19 cellular contexts compared by ENCODE assay signal in genomic region chr18:65365245-65365955, GRCh38.
DNase-seq lines count a peak whose midpoint lies in the region; FAIRE-seq and TF ChIP-seq lines count a peak whose summit lies in the region.
"Had no signal": no experiment of that assay in that cellular context is flagged by ENCODE, and none has a peak within 500 bp of the region (broad histone marks: within the 10 kb centered on the region; RNA-seq: fewer than 3 reads in every experiment).

No MANE protein-coding gene starts in this region.

- no peak overlapping the region for H4K8ac ChIP-seq in H1 (ENCODE audit: extremely low read depth, insufficient read depth, low read length)

- no peaks in the 10 kb centered on the region for H3K23me2 ChIP-seq in H1 (ENCODE audit: low read depth, low read length)

- H3K9ac ChIP-seq in HUES6 (ENCODE audit: low read length): no peak overlapping the region
- no peak overlapping the region for H3K9ac ChIP-seq in H1 (replicated peaks in 1 of 4; ENCODE audit: extremely low read depth in 1 of 4, low read depth in 3 of 4, low read length in 3 of 4)

- H3K79me1 ChIP-seq in H1 (ENCODE audit: low read depth, low read length): no peaks in the 10 kb centered on the region

- H3K18ac ChIP-seq in H1 (ENCODE audit: extremely low read depth, low read length): 0 out of 2 replicates have a peak overlapping the region, but pooled peaks have one; percentile 36

- CTCF ChIA-PET in A673 (lab: Charles Lee): no interaction called here
- CTCF ChIA-PET in H1 (lab: Charles Lee; ENCODE audit: partially characterized antibody): no interaction called here

- no peaks in the 10 kb centered on the region for H4K20me1 ChIP-seq in H1 (replicated peaks in 1 of 2; ENCODE audit: control insufficient read depth in 1 of 2, insufficient read depth in 2 of 2, low read length in 2 of 2)

- H3K9me3 ChIP-seq in A673 (ENCODE audit: low read depth, low read length, poor library complexity, severe bottlenecking): no peaks in the 10 kb centered on the region
- no peaks in the 10 kb centered on the region for H3K9me3 ChIP-seq in HUES6 (ENCODE audit: control insufficient read depth, insufficient read depth, low read depth, low read length)
- no peaks in the 10 kb centered on the region for H3K9me3 ChIP-seq in H1 (ENCODE audit: insufficient read depth in 2 of 2, low read depth in 1 of 2, low read length in 1 of 2)
- H3K9me3 ChIP-seq in small intestine (ENCODE audit: control insufficient read depth, low read depth): no peaks in the 10 kb centered on the region
- H3K9me3 ChIP-seq: BE2C had no signal

- no peak overlapping the region for H2BK15ac ChIP-seq in H1 (ENCODE audit: low read length)

- intact Hi-C loops in A673 (cut with micrococcal nuclease; ENCODE audit: unreplicated experiment): no loop called here

- no peak overlapping the region for H4K5ac ChIP-seq in H1 (ENCODE audit: insufficient read length, low read depth, low read length)

- no peak for TF ChIP-seq POLR2A in H1 (IDR thresholded peaks at IDR 0.05; ENCODE audit: control extremely low read depth in 1 of 2, low read depth in 2 of 2, low read length in 2 of 2)

- H3K79me2 ChIP-seq in H1 (ENCODE audit: control insufficient read depth in 1 of 2, insufficient read depth in 2 of 2, low read length in 2 of 2): no peaks in the 10 kb centered on the region

- H3K4me1 ChIP-seq in A673 (ENCODE audit: insufficient read depth, low read length, poor library complexity, severe bottlenecking) (no peaks in the 10 kb centered on the region), HUES6 (ENCODE audit: control insufficient read depth, insufficient read depth, low read length) (peaks cover 29% of the 10 kb centered on the region), H1 (replicated peaks in 1 of 4; ENCODE audit: control insufficient read depth in 3 of 4, insufficient read depth in 4 of 4, low read length in 3 of 4) (peaks cover 3 to 13% (median 9%) of the 10 kb centered on the region in 4 experiments; a peak in 6 of 7 replicates), small intestine (ENCODE audit: control insufficient read depth in 2 of 2, insufficient read depth in 1 of 2, low read depth in 1 of 2, low read length in 1 of 2) (no peaks in the 10 kb centered on the region)
- H3K4me1 ChIP-seq: BE2C had no signal

- FAIRE-seq in H1 (lab: Jason Lieb, UNC) (peak; percentile 72), small intestine (lab: Jason Lieb, UNC) (no peak)
- FAIRE-seq: RCC 7860 had no signal

- 0 out of 3 replicates have a peak, but pooled peaks of 1 of the 2 experiments have one; percentile 49 for TF ChIP-seq EP300 in H1 (IDR thresholded peaks at IDR 0.05; ENCODE audit: borderline replicate concordance in 1 of 2, low read depth in 2 of 2, low read length in 2 of 2)

- H3K4me3 ChIP-seq in A673 (ENCODE audit: low read depth, low read length, poor library complexity, severe bottlenecking) (no peak overlapping the region), HUES6 (ENCODE audit: low read depth, low read length) (no peak overlapping the region), H1 (ENCODE audit: extremely low read depth in 1 of 4, insufficient read depth in 2 of 4, low read depth in 3 of 4, low read length in 4 of 4) (peak overlapping the region in 1 of 4 experiments; percentile 13; a peak in 1 of 8 replicates), small intestine (ENCODE audit: low read depth in 1 of 2, low read length in 2 of 2) (no peak overlapping the region)

- no peak overlapping the region; the same call in 1 of the 2 replicates for H2BK12ac ChIP-seq in H1 (ENCODE audit: low read depth, low read length)

- no peak overlapping the region for H2AFZ ChIP-seq in H1 (ENCODE audit: low read length)

- TF ChIP-seq CTCF in A673 (conservative IDR thresholded peaks at IDR 0.05; ENCODE audit: low read depth, low read length) (no peak), H1 (IDR thresholded peaks at IDR 0.05; ENCODE audit: control extremely low read depth in 1 of 3, insufficient read depth in 1 of 3, low read depth in 1 of 3, low read length in 3 of 3) (no peak)

- 13% methylated on average over 1 of the region's 1 CpG; no CpG with 5 or more reads in 1 of the 2 experiments for WGBS in H1 (ENCODE audit: extremely low coverage in 1 of 2, insufficient coverage in 1 of 2, insufficient read length in 1 of 2, insufficient replicate concordance in 2 of 2, low coverage in 1 of 2, low lambda C conversion rate in 2 of 2, missing lambda C conversion rate in 1 of 2), 2 experiments
- 4 to 12% (median 10%) methylated on average over 1 of the region's 1 CpG for WGBS in small intestine, 3 donors

- DNase-seq in A673 (ENCODE audit: low spot score): peak; percentile 5
- DNase-seq in H1 (ENCODE audit: low read depth in 1 of 2, low spot score in 2 of 2): no peak
- peak; percentile 56 for DNase-seq in left kidney (ENCODE audit: low read depth, low spot score)
- DNase-seq in NCI-H510A treated with DMSO at 0.1 percent for 48 hours (lab: John Stamatoyannopoulos, UW): no peak
- no peak for DNase-seq in NCI-H446 treated with DMSO at 0.1 percent for 48 hours (lab: John Stamatoyannopoulos, UW)
- DNase-seq in small intestine: no peak
- DNase-seq in activated T-cell treated with anti-CD3 and anti-CD28 coated beads, Interleukin-2, amount 50 U/mL, for 1 hour: no peak
- DNase-seq: 8988T; BE2C; CD4-positive, alpha-beta memory T cell; H7; IMR-90; NCI-H1048; NCI-H1436 treated with DMSO at 0.1 percent for 48 hours; NCI-H2029; NCI-H345; NCI-H526 treated with DMSO at 0.1 percent for 48 hours had no signal

- no peak for TF ChIP-seq RAD21 in H1 (IDR thresholded peaks at IDR 0.05 in 1 of 2, conservative IDR thresholded peaks at IDR 0.05 in 1 of 2; ENCODE audit: low read depth in 2 of 2, low read length in 2 of 2)

- H3K36me3 ChIP-seq in A673 (ENCODE audit: insufficient read depth, low read length, poor library complexity, severe bottlenecking): no peaks in the 10 kb centered on the region
- no peaks in the 10 kb centered on the region for H3K36me3 ChIP-seq in HUES6 (ENCODE audit: control insufficient read depth, insufficient read depth, low read length)
- no peaks in the 10 kb centered on the region for H3K36me3 ChIP-seq in H1 (ENCODE audit: control insufficient read depth in 2 of 4, insufficient read depth in 4 of 4, low read length in 3 of 4)
- H3K36me3 ChIP-seq in small intestine (ENCODE audit: control insufficient read depth in 2 of 2, insufficient read depth in 2 of 2, low read length in 2 of 2): no peaks in the 10 kb centered on the region
- H3K36me3 ChIP-seq: BE2C had no signal

- no peak overlapping the region for H3K56ac ChIP-seq in H1 (replicated peaks; ENCODE audit: insufficient read length, low read depth, low read length)

- H3K4ac ChIP-seq in H1 (replicated peaks; ENCODE audit: insufficient read length, low read depth, low read length): no peak overlapping the region

- H3K27me3 ChIP-seq in A673 (replicated peaks; ENCODE audit: insufficient read depth, low read depth, low read length, poor library complexity) (no peaks in the 10 kb centered on the region), HUES6 (ENCODE audit: control insufficient read depth, insufficient read depth, low read length) (no peaks in the 10 kb centered on the region), H1 (replicated peaks in 1 of 4; ENCODE audit: control insufficient read depth in 3 of 4, extremely low read depth in 1 of 4, insufficient read depth in 3 of 4, low read length in 3 of 4) (no peaks in the 10 kb centered on the region), small intestine (ENCODE audit: control insufficient read depth in 2 of 2, insufficient read depth in 2 of 2, low read length in 2 of 2) (no peaks in the 10 kb centered on the region)
- H3K27me3 ChIP-seq: BE2C had no signal

- no TSS peak for BruUV-seq in A673 (replicated peaks; lab: Mats Ljungman, UMichigan)

- H2BK20ac ChIP-seq in H1 (ENCODE audit: low read length): peak overlapping the region; percentile 50

- peak overlapping the region in 1 of 2 experiments; percentile 30; a peak in 2 of 4 replicates for H3K4me2 ChIP-seq in H1 (ENCODE audit: insufficient read depth in 1 of 2, low read depth in 2 of 2, low read length in 2 of 2)

- peak overlapping the region; percentile 68; the same call in 1 of the 2 replicates for H2BK5ac ChIP-seq in H1 (ENCODE audit: low read depth, low read length)

- peak overlapping the region; percentile 61 for H2BK120ac ChIP-seq in H1 (replicated peaks; ENCODE audit: low read depth, low read length)

- no peak overlapping the region for H3K23ac ChIP-seq in H1 (ENCODE audit: insufficient read length)

- POLR2A ChIA-PET in A673 (lab: Charles Lee; ENCODE audit: low non-redundant PET) (no interaction called here), H1 (lab: Charles Lee; ENCODE audit: partially characterized antibody) (no interaction called here)

- peak overlapping the region; percentile 17 for H4K91ac ChIP-seq in H1 (replicated peaks; ENCODE audit: insufficient read length, low read length)

- H2AK5ac ChIP-seq in H1 (ENCODE audit: low read depth, low read length): no peak overlapping the region

- no peak overlapping the region for H3K14ac ChIP-seq in H1 (ENCODE audit: insufficient read length)

- H3K27ac ChIP-seq in A673 (ENCODE audit: low read depth, low read length, poor library complexity, severe bottlenecking): no peak overlapping the region
- peak overlapping the region; percentile 50 for H3K27ac ChIP-seq in HUES6 (ENCODE audit: low read depth, low read length)
- no peak overlapping the region for H3K27ac ChIP-seq in H1 (ENCODE audit: low read depth, low read length)
- H3K27ac ChIP-seq in small intestine (ENCODE audit: low read depth in 1 of 2, low read length in 1 of 2): no peak overlapping the region

TF ChIP-seq in H1, 55 proteins besides CTCF, POLR2A, EP300 and RAD21 (continues in another document):
- TF ChIP-seq POU5F1 (IDR thresholded peaks at IDR 0.05; ENCODE audit: low read depth, low read length): no peak

Comparison
In these comparisons a context has a peak if more than half of its experiments do, and no peak if none do; other contexts are left out.
1. DNase-seq: peak in A673 (single experiment) and left kidney (single experiment); none in H1 (0 of 2), NCI-H510A treated with DMSO at 0.1 percent for 48 hours (single experiment), NCI-H446 treated with DMSO at 0.1 percent for 48 hours (single experiment), small intestine (single experiment) and activated T-cell treated with anti-CD3 and anti-CD28 coated beads, Interleukin-2, amount 50 U/mL, for 1 hour (single experiment).